11 cellular contexts compared by ENCODE assay signal in the genomic region with DNA sequence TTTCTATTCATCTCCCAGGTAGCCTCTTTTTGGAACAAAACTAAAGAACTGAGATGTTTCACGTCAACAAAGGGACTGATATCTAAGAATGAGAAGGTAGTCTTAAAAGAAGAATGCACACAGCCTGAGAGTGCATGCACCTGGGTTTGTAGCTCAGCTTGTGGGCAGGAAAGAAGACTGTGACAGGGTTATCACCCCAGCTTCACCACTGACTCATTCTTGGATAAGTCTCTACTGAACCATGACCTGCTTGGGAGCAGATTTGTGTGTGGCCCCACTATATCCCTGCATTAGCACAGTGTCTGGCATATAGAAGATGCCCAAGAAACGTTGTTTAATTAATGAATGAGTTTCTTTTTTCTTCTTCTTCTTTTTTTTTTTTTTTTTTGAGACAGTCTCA.
DNase-seq lines count a peak whose midpoint lies in the region; ATAC-seq and TF ChIP-seq lines count a peak whose summit lies in the region.
"Had no signal": no experiment of that assay in that cellular context is flagged by ENCODE, and none has a peak within 500 bp of the region (broad histone marks: within the 10 kb centered on the region; RNA-seq: fewer than 3 reads in every experiment).

No MANE protein-coding gene starts in this region.

- peaks cover 0 to 2% (median 0%) of the 10 kb centered on the region in 7 donors for H3K4me1 Mint-ChIP-seq in naive thymus-derived CD4-positive, alpha-beta T cell

- peaks cover 0 to 8% (median 0%) of the 10 kb centered on the region in 11 donors for H3K9me3 Mint-ChIP-seq in naive thymus-derived CD4-positive, alpha-beta T cell

- intact Hi-C loops in naive thymus-derived CD4-positive, alpha-beta T cell (cut with micrococcal nuclease): no loop called here
- intact Hi-C loops in colonic mucosa (cut with DNase I): no loop called here

- H3K4me3 Mint-ChIP-seq in naive thymus-derived CD4-positive, alpha-beta T cell: no peak overlapping the region
- H3K4me3 Mint-ChIP-seq: WTC11 had no signal

- no peak for DNase-seq in naive thymus-derived CD4-positive, alpha-beta T cell
- DNase-seq in EL (no peak), NK-92 (lab: John Stamatoyannopoulos, UW; ENCODE audit: unreplicated experiment) (no peak), colonic mucosa (no peak)
- DNase-seq: NCI-H446 treated with DMSO at 0.1 percent for 48 hours, SIG-M5 had no signal

- H3K36me3 ChIP-seq in naive thymus-derived CD4-positive, alpha-beta T cell (ENCODE audit: control insufficient read depth in 2 of 3, insufficient read depth in 3 of 3, low read length in 3 of 3): no peaks in the 10 kb centered on the region
- H3K36me3 ChIP-seq in colonic mucosa: no peaks in the 10 kb centered on the region

- no peak overlapping the region for H3K4me3 ChIP-seq in naive thymus-derived CD4-positive, alpha-beta T cell (ENCODE audit: low read length)
- H3K4me3 ChIP-seq in colonic mucosa: no peak overlapping the region

- ATAC-seq in GM18499 (IDR thresholded peaks at IDR 0.05; ENCODE audit: insufficient read depth, unreplicated experiment) (peak; percentile 98), GM19455 (IDR thresholded peaks at IDR 0.05; ENCODE audit: unreplicated experiment) (peak; percentile 98), HG02852 (IDR thresholded peaks at IDR 0.05; ENCODE audit: unreplicated experiment) (peak; percentile 98), HG03460 (IDR thresholded peaks at IDR 0.05; ENCODE audit: unreplicated experiment) (peak; percentile 96)
- no peak for ATAC-seq in naive thymus-derived CD4-positive, alpha-beta T cell
- ATAC-seq: WTC11 had no signal

- CTCF ChIA-PET in naive thymus-derived CD4-positive, alpha-beta T cell (lab: Charles Lee): no interaction called here

- no peak for TF ChIP-seq CTCF in colonic mucosa (IDR thresholded peaks at IDR 0.05)

- H3K9ac ChIP-seq in colonic mucosa (ENCODE audit: low read depth in 2 of 2, low read length in 2 of 2): no peak overlapping the region

- H3K9me3 ChIP-seq in naive thymus-derived CD4-positive, alpha-beta T cell (ENCODE audit: control insufficient read depth in 2 of 3, low read length in 3 of 3): no peaks in the 10 kb centered on the region
- no peaks in the 10 kb centered on the region for H3K9me3 ChIP-seq in colonic mucosa

- no peaks in the 10 kb centered on the region for H3K27me3 ChIP-seq in naive thymus-derived CD4-positive, alpha-beta T cell (ENCODE audit: control insufficient read depth in 2 of 2, insufficient read depth in 2 of 2, low read length in 2 of 2)
- H3K27me3 ChIP-seq in colonic mucosa: no peaks in the 10 kb centered on the region

- H3K36me3 Mint-ChIP-seq in naive thymus-derived CD4-positive, alpha-beta T cell: no peaks in the 10 kb centered on the region

- peaks cover 0 to 18% (median 13%) of the 10 kb centered on the region in 5 donors for H3K27me3 Mint-ChIP-seq in naive thymus-derived CD4-positive, alpha-beta T cell

- H3K27ac Mint-ChIP-seq in naive thymus-derived CD4-positive, alpha-beta T cell: no peak overlapping the region
- H3K27ac Mint-ChIP-seq: WTC11 had no signal

- no peak overlapping the region for H3K27ac ChIP-seq in naive thymus-derived CD4-positive, alpha-beta T cell (ENCODE audit: low read depth, low read length)
- H3K27ac ChIP-seq in colonic mucosa: no peak overlapping the region

- no peaks in the 10 kb centered on the region for H3K4me1 ChIP-seq in naive thymus-derived CD4-positive, alpha-beta T cell (ENCODE audit: control insufficient read depth in 2 of 2, insufficient read depth in 2 of 2, low read length in 2 of 2)
- H3K4me1 ChIP-seq in colonic mucosa: no peaks in the 10 kb centered on the region

- POLR2A ChIA-PET in naive thymus-derived CD4-positive, alpha-beta T cell (lab: Charles Lee): no interaction called here
